In the genomic region with DNA sequence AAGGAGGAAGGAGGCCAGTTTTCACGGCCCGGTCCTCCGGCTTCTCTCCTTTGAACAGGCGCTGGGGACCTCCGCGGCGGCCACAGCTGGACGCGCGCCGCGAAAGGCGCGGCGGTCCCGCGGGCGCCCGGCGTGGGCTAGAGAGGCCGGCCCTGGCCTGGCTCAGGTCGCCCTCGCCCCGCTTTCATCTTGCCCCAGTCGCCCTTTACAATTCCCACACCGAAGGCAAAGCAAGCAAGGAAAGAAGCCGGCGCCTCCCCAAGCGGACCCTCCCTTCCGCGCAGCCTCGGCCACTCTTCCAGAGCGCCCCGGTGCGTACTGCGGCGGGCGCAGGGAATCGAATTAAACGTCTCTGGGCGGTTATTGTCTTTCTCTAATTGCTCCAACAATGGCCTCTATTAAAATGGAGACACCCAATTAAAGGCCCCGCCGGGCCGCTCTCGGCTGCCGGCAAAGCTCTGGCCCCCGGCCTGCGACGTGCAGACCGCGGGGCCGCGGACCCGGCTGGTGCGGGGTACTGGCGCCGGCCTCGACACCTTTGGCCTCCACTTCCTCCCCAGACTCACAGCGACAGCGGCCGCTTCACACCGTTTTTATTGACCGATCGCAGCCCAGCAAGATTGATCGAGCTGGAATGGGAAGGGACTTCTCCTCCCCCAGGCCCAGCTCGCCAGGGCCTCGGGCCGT, we compare ENCODE assay signal across 9 cellular contexts. TPM values are rescaled to one million over a fixed set of nuclear protein-coding genes. Genes with fewer than 3 reads are reported as not detected.
A peak's percentile ranks its signal among the peaks of the same experiment; 100 is the strongest.
DNase-seq lines count a peak whose midpoint lies in the region; ATAC-seq and TF ChIP-seq lines count a peak whose summit lies in the region.
"Had no signal": no experiment of that assay in that cellular context is flagged by ENCODE, and none has a peak within 500 bp of the region (broad histone marks: within the 10 kb centered on the region; RNA-seq: fewer than 3 reads in every experiment).

No MANE protein-coding gene starts in this region.

- H3K27me3 ChIP-seq in iPS-18a (ENCODE audit: control insufficient read depth, insufficient read depth, low read length): peaks cover 99% of the 10 kb centered on the region

- no peaks in the 10 kb centered on the region for H3K36me3 Mint-ChIP-seq in activated B cell treated with CpG ODN at 0.5 μM for 24 hours (ENCODE audit: low read depth)

- H3K27ac ChIP-seq in iPS-18a (ENCODE audit: low read length): no peak overlapping the region
- peak overlapping the region in 19 of 21 experiments; percentile 12 to 96 (median 70) for H3K27ac ChIP-seq in skin epidermis

- H3K4me1 ChIP-seq in iPS-18a (ENCODE audit: control insufficient read depth, low read depth, low read length): peaks cover 44% of the 10 kb centered on the region

- no peak overlapping the region for H3K9ac ChIP-seq in iPS-18a (ENCODE audit: low read length)

- peak overlapping the region; percentile 52 for H3K4me3 Mint-ChIP-seq in activated B cell treated with CpG ODN at 0.5 μM for 24 hours

- H3K27ac Mint-ChIP-seq in activated B cell treated with CpG ODN at 0.5 μM for 24 hours: no peak overlapping the region

- peaks cover 57% of the 10 kb centered on the region for H3K27me3 Mint-ChIP-seq in activated B cell treated with CpG ODN at 0.5 μM for 24 hours

- no peaks in the 10 kb centered on the region for H3K36me3 ChIP-seq in iPS-18a (ENCODE audit: control insufficient read depth, low read depth, low read length)

- peaks cover 47% of the 10 kb centered on the region for H3K4me1 Mint-ChIP-seq in activated B cell treated with CpG ODN at 0.5 μM for 24 hours

- DNase-seq in DMS 273 (lab: John Stamatoyannopoulos, UW; ENCODE audit: unreplicated experiment) (peak; percentile 40), DMS 273 treated with DMSO at 0.1 percent for 48 hours (lab: John Stamatoyannopoulos, UW) (no peak), activated B cell treated with CpG ODN at 0.5 μM for 24 hours (no peak), dermis blood vessel endothelial cell (no peak), NCI-H510A treated with DMSO at 0.1 percent for 48 hours (lab: John Stamatoyannopoulos, UW) (no peak)
- DNase-seq: 8988T had no signal

- ATAC-seq in activated B cell treated with CpG ODN at 0.5 μM for 24 hours (ENCODE audit: low read depth): no peak
- ATAC-seq in HG03565 (IDR thresholded peaks at IDR 0.05; ENCODE audit: unreplicated experiment): no peak

- POLR2A ChIA-PET in activated B cell treated with CpG ODN at 0.5 μM for 24 hours (lab: Charles Lee): interaction anchor here (0.6 kb wide), 1 partner anchor 10 kb away, joined by 4 read pairs; no protein-coding TSS in a partner anchor

- CTCF ChIA-PET in activated B cell treated with CpG ODN at 0.5 μM for 24 hours (lab: Charles Lee): interaction anchor here (0.7 kb wide), 2 partner anchors 107 to 1010 kb away, joined by 3 read pairs; no protein-coding TSS in a partner anchor

- H3K9me3 Mint-ChIP-seq in activated B cell treated with CpG ODN at 0.5 μM for 24 hours: no peaks in the 10 kb centered on the region

- intact Hi-C loops in activated B cell treated with CpG ODN at 0.5 μM for 24 hours (cut with micrococcal nuclease): loop anchor here (10.0 kb wide), 5 partner anchors 175 to 1155 kb away; partner anchors contain the start of genes ATP5F1C, KIN and SFMBT2

- H3K4me3 ChIP-seq in iPS-18a (ENCODE audit: low read length): peak overlapping the region; percentile 46
- H3K4me3 ChIP-seq in skin epidermis: peak overlapping the region; percentile 36 to 60 (median 42)

- no peak for TF ChIP-seq CTCF in activated B cell treated with CpG ODN at 0.5 μM for 24 hours (IDR thresholded peaks at IDR 0.05)

- H3K9me3 ChIP-seq in iPS-18a (ENCODE audit: control insufficient read depth, low read depth, low read length): no peaks in the 10 kb centered on the region

RNA-seq across cellular contexts. Expression of gene GATA3, which starts 4.5 kb away (rescaled TPM):
- total RNA-seq in activated B cell treated with CpG ODN at 0.5 μM for 24 hours (0.34 and 0.53 TPM in 2 replicates), dermis blood vessel endothelial cell (0.05 and 0.17 TPM in 2 replicates)
